In genomic region chr13:112957295-112957677, GRCh38 we compare ENCODE assay signal across 17 cellular contexts. TPM values are rescaled to one million over a fixed set of nuclear protein-coding genes. Genes with fewer than 3 reads are reported as not detected.
"Had no signal": no experiment of that assay in that cellular context is flagged by ENCODE, and none has a peak within 500 bp of the region (broad histone marks: within the 10 kb centered on the region; RNA-seq: fewer than 3 reads in every experiment).

No MANE protein-coding gene starts in this region.

- H3K9me3 ChIP-seq: breast epithelium, gastroesophageal sphincter, psoas muscle, sigmoid colon, thoracic aorta had no signal

- H3K36me3 ChIP-seq: breast epithelium, gastroesophageal sphincter, sigmoid colon, thoracic aorta had no signal

- DNase-seq: activated CD4-positive, alpha-beta T cell treated with anti-CD3 and anti-CD28 coated beads, Interleukin-2, amount 10 ng/mL, durations not matched to agents 7 days and 5 days; activated CD8-positive, alpha-beta memory T cell treated with anti-CD3 and anti-CD28 coated beads for 24 hours; activated naive CD4-positive, alpha-beta T cell treated with Interleukin-2 at 50 U/mL for 16 hours; anterior cingulate cortex; dermis blood vessel endothelial cell; islet precursor cell; psoas muscle; stimulated activated CD4-positive, alpha-beta T cell treated with anti-CD3 and anti-CD28 coated beads, Interleukin-12 subunit alpha, Interleukin-12 subunit beta, amount 100 ng/mL, for 4 hours; stimulated activated CD4-positive, alpha-beta T cell treated with anti-CD3 and anti-CD28 coated beads, Interleukin-2, amount 100 ng/mL, for 24 hours; SW 1271 had no signal

- H3K27me3 ChIP-seq: breast epithelium, sigmoid colon had no signal

- ATAC-seq: gastroesophageal sphincter; left lobe of liver; psoas muscle; stimulated activated effector memory CD8-positive, alpha-beta T cell treated with anti-CD3 and anti-CD28 coated beads, Interleukin-12 subunit alpha, Interleukin-12 subunit beta, amount 100 ng/mL, for 72 hours had no signal

- H3K4me3 ChIP-seq: breast epithelium, gastroesophageal sphincter, psoas muscle, sigmoid colon, thoracic aorta had no signal

RNA-seq across cellular contexts. Expression of gene MCF2L, which starts 11.7 kb away (rescaled TPM):
- total RNA-seq: activated T-helper 1 cell treated with anti-CD3 and anti-CD28 coated beads, Interleukin-12 subunit alpha, Interleukin-12 subunit beta, Interleukin-2, Interleukin-4 antibody, amounts not matched to agents 30 ng/mL and 10 ng/mL and 1 ng/mL, durations not matched to agents 14 hours and 24 hours and 36 hours had no signal
